15 cellular contexts compared by ENCODE assay signal in the genomic region with DNA sequence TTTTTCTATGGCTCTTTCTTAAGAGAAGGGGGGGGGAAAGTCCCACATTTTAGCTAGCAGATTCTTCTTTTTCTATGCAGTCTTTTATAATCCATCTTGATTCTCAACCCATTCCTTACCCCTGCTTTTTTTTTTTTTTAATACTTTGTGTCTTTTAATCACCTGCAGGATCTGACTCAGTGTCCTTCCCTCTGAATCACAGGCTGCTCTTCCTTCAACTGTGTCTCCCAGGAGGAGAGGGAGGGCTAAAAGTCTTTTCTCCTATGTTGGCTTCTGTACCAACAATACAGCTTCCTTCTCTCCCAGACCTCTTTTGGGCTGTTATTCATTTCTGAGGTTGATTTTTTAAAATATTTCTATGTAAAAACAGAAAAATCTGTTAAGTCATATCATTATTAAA.
"Had no signal": no experiment of that assay in that cellular context is flagged by ENCODE, and none has a peak within 500 bp of the region (broad histone marks: within the 10 kb centered on the region; RNA-seq: fewer than 3 reads in every experiment).

No MANE protein-coding gene starts in this region.

- H3K4me3 ChIP-seq: colonic mucosa, esophagus squamous epithelium, hepatocyte, tibial artery, uterus had no signal

- H3K27ac ChIP-seq: colonic mucosa, esophagus squamous epithelium, hepatocyte, tibial artery, uterus had no signal

- H3K27me3 ChIP-seq: colonic mucosa, esophagus squamous epithelium, hepatocyte, tibial artery, uterus had no signal

- H3K4me1 ChIP-seq: colonic mucosa, esophagus squamous epithelium had no signal

- H3K9me3 ChIP-seq: colonic mucosa, esophagus squamous epithelium, tibial artery, uterus had no signal

- ATAC-seq: activated CD4-positive, CD25-positive, alpha-beta regulatory T cell treated with anti-CD3 and anti-CD28 coated beads, Interleukin-2, amount 50 U/mL, for 24 hours; activated CD8-positive, alpha-beta T cell treated with anti-CD3 and anti-CD28 coated beads, Interleukin-2, amount 10 ng/mL, durations not matched to agents 7 days and 5 days had no signal

- DNase-seq: activated CD4-positive, alpha-beta T cell treated with anti-CD3 and anti-CD28 coated beads, Interleukin-2, amount 10 ng/mL, durations not matched to agents 7 days and 5 days; activated CD8-positive, alpha-beta T cell treated with anti-CD3 and anti-CD28 coated beads, Interleukin-2, amount 10 ng/mL, durations not matched to agents 7 days and 5 days; activated naive CD4-positive, alpha-beta T cell treated with anti-CD3 and anti-CD28 coated beads for 36 hours; activated T-cell treated with anti-CD3 and anti-CD28 coated beads, Interleukin-2, amount 50 U/mL, for 24 hours; anterior cingulate cortex; colonic mucosa; esophagus squamous epithelium; occipital lobe; stimulated activated CD8-positive, alpha-beta memory T cell treated with anti-CD3 and anti-CD28 coated beads, Interleukin-4, amount 100 ng/mL, for 48 hours; stimulated activated naive CD4-positive, alpha-beta T cell; substantia nigra; tibial artery; uterus had no signal

- H3K36me3 ChIP-seq: colonic mucosa, esophagus squamous epithelium, tibial artery, uterus had no signal
